1 cellular context compared by ENCODE assay signal in the genomic region with DNA sequence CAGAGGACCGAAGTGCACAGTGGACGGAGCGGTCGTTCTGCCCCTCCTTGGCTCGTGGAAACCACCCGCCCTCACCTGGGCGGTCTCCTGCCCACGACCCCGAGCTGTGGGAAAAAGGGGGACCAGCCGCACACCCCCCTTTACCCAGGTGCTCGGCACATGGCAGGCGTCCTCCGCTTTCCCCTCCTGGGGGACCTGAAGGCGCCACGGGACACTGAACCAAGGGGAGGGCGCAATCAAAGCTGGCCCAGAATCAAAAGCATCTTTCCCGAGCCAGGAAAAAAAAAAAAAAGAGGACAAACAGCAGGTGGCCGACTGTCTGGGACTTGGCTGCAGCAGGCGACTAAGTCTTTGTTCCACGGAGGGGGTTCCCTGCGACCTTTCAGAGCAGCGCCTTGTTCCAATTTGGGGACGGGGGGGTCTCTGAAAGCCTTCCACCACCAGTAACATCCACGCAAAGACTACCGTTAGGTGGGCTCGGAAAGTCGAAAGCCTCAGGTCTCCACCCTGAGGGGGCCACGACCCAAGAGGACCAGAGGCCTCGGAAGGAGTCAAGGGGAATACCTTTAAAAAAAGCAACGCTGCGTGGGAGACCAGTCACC.
TF ChIP-seq lines count a peak whose summit lies in the region.

No MANE protein-coding gene starts in this region.

TF ChIP-seq in endothelial cell of umbilical vein, 7 proteins besides CTCF, POLR2A, EP300 and RAD21:
- TF ChIP-seq POLR2AphosphoS5 (IDR thresholded peaks at IDR 0.05; ENCODE audit: insufficient read depth, low read depth, low read length) (no peak), JUN (IDR thresholded peaks at IDR 0.05; ENCODE audit: borderline replicate concordance, insufficient read depth, insufficient read length, low read depth) (no peak), FOS (IDR thresholded peaks at IDR 0.05; ENCODE audit: borderline replicate concordance, insufficient read depth, low read length) (no peak), MYC (IDR thresholded peaks at IDR 0.05; ENCODE audit: low read depth, low read length) (no peak), EZH2 (IDR thresholded peaks at IDR 0.05; ENCODE audit: borderline replicate concordance, low read depth, low read length, severe bottlenecking) (no peak), GATA2 (IDR thresholded peaks at IDR 0.05; ENCODE audit: insufficient read depth, insufficient read length, low read depth, low read length) (no peak)
- TF ChIP-seq, protein P1, sequence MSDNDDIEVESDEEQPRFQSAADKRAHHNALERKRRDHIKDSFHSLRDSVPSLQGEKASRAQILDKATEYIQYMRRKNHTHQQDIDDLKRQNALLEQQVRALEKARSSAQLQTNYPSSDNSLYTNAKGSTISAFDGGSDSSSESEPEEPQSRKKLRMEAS (IDR thresholded peaks at IDR 0.05; ENCODE audit: insufficient read depth, insufficient read length), result no peak
